14 cellular contexts compared by ENCODE assay signal in the genomic region with DNA sequence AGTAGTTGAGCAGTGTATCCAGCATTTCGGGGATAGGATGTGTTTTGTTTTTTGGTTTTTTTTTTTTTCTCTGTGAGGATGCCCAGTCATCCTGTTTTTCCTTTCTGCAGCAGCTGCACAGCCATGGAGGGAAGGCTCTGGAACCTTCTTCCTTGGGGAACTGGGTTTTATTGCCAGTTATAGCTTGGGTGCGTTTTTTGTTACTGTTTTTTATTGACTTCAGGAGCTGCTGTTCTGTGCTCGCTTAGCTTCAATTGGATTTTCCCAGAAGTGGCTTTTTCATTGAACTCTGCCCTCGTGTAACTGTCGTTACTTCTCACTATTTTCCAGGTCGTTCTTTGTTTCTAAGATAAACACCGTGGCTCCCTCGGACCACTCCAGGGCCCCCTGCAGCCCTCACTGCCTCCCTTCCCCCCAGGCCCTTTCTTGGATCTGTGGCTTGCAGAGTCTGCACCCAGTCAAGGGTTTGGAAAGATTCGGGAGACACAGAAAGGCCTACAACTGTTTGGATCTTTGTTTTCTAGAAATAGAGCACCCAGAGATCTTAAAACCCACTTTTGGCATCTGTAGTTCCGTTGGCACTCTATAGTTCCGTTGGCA.
DNase-seq lines count a peak whose midpoint lies in the region; ATAC-seq and TF ChIP-seq lines count a peak whose summit lies in the region.
"Had no signal": no experiment of that assay in that cellular context is flagged by ENCODE, and none has a peak within 500 bp of the region (broad histone marks: within the 10 kb centered on the region; RNA-seq: fewer than 3 reads in every experiment).

No MANE protein-coding gene starts in this region.

- peak overlapping the region; percentile 10; the same call in 1 of the 2 replicates for H3K4me2 ChIP-seq in OCI-LY7 (ENCODE audit: low read length)
- H3K4me2 ChIP-seq: BLaER1 had no signal

- no peak overlapping the region for H2AFZ ChIP-seq in OCI-LY7 (ENCODE audit: low read length)

- H3K36me3 ChIP-seq in OCI-LY7 (ENCODE audit: insufficient read depth, low read length): no peaks in the 10 kb centered on the region
- no peaks in the 10 kb centered on the region for H3K36me3 ChIP-seq in endodermal cell (ENCODE audit: control insufficient read depth, insufficient read depth, low read length)
- H3K36me3 ChIP-seq in prostate gland: no peaks in the 10 kb centered on the region
- H3K36me3 ChIP-seq: BLaER1, esophagus squamous epithelium had no signal

- no peak for TF ChIP-seq CTCF in OCI-LY7 (conservative IDR thresholded peaks at IDR 0.05; ENCODE audit: low read length)
- TF ChIP-seq CTCF in endodermal cell (conservative IDR thresholded peaks at IDR 0.05): no peak
- TF ChIP-seq CTCF in prostate gland (IDR thresholded peaks at IDR 0.05): no peak

- H3K27me3 ChIP-seq in endodermal cell (ENCODE audit: control insufficient read depth, insufficient read depth, low read length, poor library complexity, severe bottlenecking) (no peaks in the 10 kb centered on the region), prostate gland (replicated peaks; ENCODE audit: insufficient read depth) (no peaks in the 10 kb centered on the region)
- H3K27me3 ChIP-seq: BLaER1, esophagus squamous epithelium had no signal

- no peak for ATAC-seq in HG02973 (IDR thresholded peaks at IDR 0.05; ENCODE audit: unreplicated experiment)

- intact Hi-C loops in OCI-LY7 (cut with micrococcal nuclease; ENCODE audit: unreplicated experiment): loop anchor here (1.0 to 10.0 kb wide), 5 partner anchors 185 to 660 kb away; partner anchors contain the start of gene PITPNC1
- intact Hi-C loops in prostate gland (cut with DNase I): loop anchor here (1.0 to 5.0 kb wide), 2 partner anchors 191 to 262 kb away; no protein-coding TSS in a partner anchor

- H3K4me1 ChIP-seq in OCI-LY7 (ENCODE audit: insufficient read depth, low read length, poor library complexity, severe bottlenecking): peaks cover 45% of the 10 kb centered on the region
- H3K4me1 ChIP-seq in endodermal cell (ENCODE audit: control insufficient read depth, insufficient read depth, low read length): peaks cover 8% of the 10 kb centered on the region
- peaks cover 8% of the 10 kb centered on the region for H3K4me1 ChIP-seq in prostate gland (replicated peaks)

- DNase-seq in NCI-H1092 treated with DMSO at 0.1 percent for 48 hours (lab: John Stamatoyannopoulos, UW) (peak; percentile 57), NCI-H1092 (lab: John Stamatoyannopoulos, UW) (no peak), OCI-LY7 (ENCODE audit: low spot score) (no peak), endodermal cell (peak; percentile 61), prostate gland (ENCODE audit: low spot score) (no peak), HuH-7.5 (ENCODE audit: low spot score) (no peak)
- no peak for DNase-seq in central memory CD4-positive, alpha-beta T cell
- DNase-seq: activated CD4-positive, alpha-beta T cell treated with anti-CD3 and anti-CD28 coated beads, Interleukin-2, amount 50 U/mL, for 4 hours; activated gamma-delta T cell treated with Interleukin-2 at 50 U/mL for 16 hours; esophagus squamous epithelium had no signal

- no peaks in the 10 kb centered on the region for H3K9me3 ChIP-seq in OCI-LY7 (ENCODE audit: low read length)
- H3K9me3 ChIP-seq in endodermal cell (ENCODE audit: control insufficient read depth, low read length): no peaks in the 10 kb centered on the region
- H3K9me3 ChIP-seq in prostate gland: no peaks in the 10 kb centered on the region
- H3K9me3 ChIP-seq: BLaER1, esophagus squamous epithelium had no signal

- peak overlapping the region; percentile 4 for H3K9ac ChIP-seq in endodermal cell (ENCODE audit: extremely low read depth, low read length, poor library complexity, severe bottlenecking)
- H3K9ac ChIP-seq: BLaER1 had no signal

- H3K4me1 Mint-ChIP-seq in endodermal cell: peaks cover 34% of the 10 kb centered on the region

- H3K4me3 ChIP-seq in OCI-LY7 (ENCODE audit: low read depth, low read length, poor library complexity, severe bottlenecking) (no peak overlapping the region), endodermal cell (ENCODE audit: low read length) (peak overlapping the region; percentile 59), prostate gland (no peak overlapping the region)
- H3K4me3 ChIP-seq: BLaER1, esophagus squamous epithelium, SK-N-MC had no signal

- no peak for TF ChIP-seq POLR2A in prostate gland (IDR thresholded peaks at IDR 0.05)

- H3K4me3 Mint-ChIP-seq in endodermal cell: no peak overlapping the region

- H3K9me3 Mint-ChIP-seq in endodermal cell: no peaks in the 10 kb centered on the region

- H3K79me2 ChIP-seq in OCI-LY7 (ENCODE audit: insufficient read depth, low read depth, low read length): no peaks in the 10 kb centered on the region

- H3K27me3 Mint-ChIP-seq in endodermal cell (ENCODE audit: insufficient read depth): no peaks in the 10 kb centered on the region

- H3K36me3 Mint-ChIP-seq in endodermal cell (ENCODE audit: low read depth): no peaks in the 10 kb centered on the region

- peak overlapping the region; percentile 59 for H3K27ac Mint-ChIP-seq in endodermal cell

- no peaks in the 10 kb centered on the region for H3K9me2 ChIP-seq in OCI-LY7 (ENCODE audit: insufficient read depth, low read length)

- no TSS peak for BruUV-seq in OCI-LY7 (replicated peaks; lab: Mats Ljungman, UMichigan)

- WGBS in endodermal cell (ENCODE audit: insufficient coverage in 1 of 2, insufficient read length in 1 of 2), 2 experiments: 51 to 53% methylated on average over 8 to 11 of the region's 11 CpGs
- WGBS in prostate gland: 55% methylated on average over 11 of the region's 11 CpGs

- POLR2A ChIA-PET in OCI-LY7 (lab: Charles Lee): interaction anchor here (0.6 to 0.7 kb wide), 5 partner anchors 77 to 1151 kb away, joined by 3 to 5 read pairs (median 3); no protein-coding TSS in a partner anchor

- CTCF ChIA-PET in OCI-LY7 (lab: Charles Lee; ENCODE audit: unreplicated experiment): no interaction called here

- H3K27ac ChIP-seq in OCI-LY7 (ENCODE audit: low read depth, low read length, poor library complexity, severe bottlenecking) (no peak overlapping the region), endodermal cell (ENCODE audit: low read depth, low read length) (peak overlapping the region; percentile 42), prostate gland (peak overlapping the region; percentile 23 to 24)
- H3K27ac ChIP-seq: 22Rv1, BLaER1, esophagus squamous epithelium, SK-N-MC had no signal

- H4K20me1 ChIP-seq in OCI-LY7 (ENCODE audit: insufficient read depth, low read length): no peaks in the 10 kb centered on the region
- H4K20me1 ChIP-seq: BLaER1 had no signal

Comparison
In these comparisons a context has a peak if more than half of its experiments do, and no peak if none do; other contexts are left out.
1. DNase-seq: peak in NCI-H1092 treated with DMSO at 0.1 percent for 48 hours (single experiment) and endodermal cell (single experiment); none in NCI-H1092 (single experiment), OCI-LY7 (single experiment), prostate gland (single experiment), central memory CD4-positive, alpha-beta T cell (single experiment) and HuH-7.5 (single experiment).